ENCODE assay signal across 12 cellular contexts in the genomic region with DNA sequence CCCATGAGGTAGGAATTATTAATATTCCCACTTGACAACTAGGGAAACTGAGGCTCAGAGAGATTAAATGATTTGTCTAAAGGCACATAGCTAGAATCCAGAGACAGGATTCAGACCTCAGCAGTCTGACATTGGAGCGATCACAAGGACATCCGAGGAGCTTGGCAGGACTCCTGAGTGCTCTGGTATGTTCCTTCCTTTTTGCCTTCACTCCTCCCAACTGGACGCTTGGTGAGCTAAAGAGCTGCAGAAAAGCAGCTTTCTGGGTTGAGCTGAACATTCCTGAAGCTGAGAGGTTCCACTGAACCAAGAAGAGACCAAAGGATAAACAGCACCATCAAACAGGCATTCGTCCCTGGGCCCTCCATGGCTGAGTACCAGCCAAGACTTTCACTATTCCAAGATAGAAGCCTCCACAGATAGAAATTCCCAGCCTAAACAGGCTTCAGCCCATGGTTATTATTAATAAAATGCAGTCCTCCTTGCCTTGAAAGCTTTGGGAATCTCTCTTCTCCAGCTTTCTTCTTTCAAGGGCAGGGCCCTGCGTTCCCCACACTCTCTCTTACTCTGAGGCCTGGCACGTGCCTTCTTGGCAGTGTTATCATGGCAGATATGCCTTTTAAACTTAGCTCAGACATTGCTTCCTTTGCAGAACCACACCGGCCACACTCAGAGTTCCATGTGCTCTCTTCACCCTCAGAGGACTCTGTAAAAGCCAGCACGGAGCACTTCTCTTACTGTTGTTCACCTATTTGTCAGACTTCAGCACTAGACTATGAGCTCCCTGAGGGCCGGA.
DNase-seq lines count a peak whose midpoint lies in the region; ATAC-seq and TF ChIP-seq lines count a peak whose summit lies in the region.
"Had no signal": no experiment of that assay in that cellular context is flagged by ENCODE, and none has a peak within 500 bp of the region (broad histone marks: within the 10 kb centered on the region; RNA-seq: fewer than 3 reads in every experiment).

No MANE protein-coding gene starts in this region.

- 97% methylated on average over 9 of the region's 9 CpGs for WGBS in SK-N-SH (ENCODE audit: low lambda C conversion rate)
- 73 to 74% methylated on average over 9 of the region's 9 CpGs for WGBS in upper lobe of left lung, 2 donors

- no peak overlapping the region for H3K27ac Mint-ChIP-seq in activated naive CD4-positive, alpha-beta T cell treated with anti-CD3 and anti-CD28 coated beads, Interleukin-2, amount 10 ng/mL, durations not matched to agents 7 days and 5 days

- no peak overlapping the region for H2AFZ ChIP-seq in SK-N-SH (ENCODE audit: low read depth)

- H3K4me1 ChIP-seq in SK-N-SH (ENCODE audit: control insufficient read depth in 1 of 2, insufficient read depth in 2 of 2, low read depth in 1 of 2, low read length in 1 of 2) (peaks cover 0 to 13% of the 10 kb centered on the region in 2 experiments; a peak in 2 of 4 replicates), muscle layer of duodenum (ENCODE audit: control insufficient read depth in 1 of 2, insufficient read depth in 2 of 2, low read length in 2 of 2) (peaks cover 14 to 17% of the 10 kb centered on the region in 2 donors), upper lobe of left lung (peaks cover 0 to 5% (median 0%) of the 10 kb centered on the region in 4 donors)

- no peak for DNase-seq in SK-N-SH
- DNase-seq in fibroblast of pulmonary artery (ENCODE audit: low read depth): peak; percentile 78
- DNase-seq in upper lobe of left lung: no peak
- no peak for DNase-seq in activated naive CD4-positive, alpha-beta T cell treated with anti-CD3 and anti-CD28 coated beads, Interleukin-2, amount 10 ng/mL, durations not matched to agents 7 days and 5 days
- DNase-seq in activated CD4-positive, alpha-beta T cell treated with anti-CD3 and anti-CD28 coated beads for 1 hour: no peak
- no peak for DNase-seq in GM13976 (ENCODE audit: low spot score)
- DNase-seq: activated CD8-positive, alpha-beta memory T cell treated with anti-CD3 and anti-CD28 coated beads, Interleukin-2, amount 10 ng/mL, durations not matched to agents 7 days and 5 days; stimulated activated CD4-positive, alpha-beta T cell treated with anti-CD3 and anti-CD28 coated beads, Interleukin-2, amount 100 ng/mL, for 24 hours; T-helper 9 cell had no signal

- H3K4me3 ChIP-seq in SK-N-SH (ENCODE audit: low read depth in 2 of 2, low read length in 1 of 2) (no peak overlapping the region), fibroblast of pulmonary artery (replicated peaks; ENCODE audit: low read depth, low read length) (no peak overlapping the region), muscle layer of duodenum (ENCODE audit: low read depth in 1 of 2, low read length in 2 of 2) (no peak overlapping the region), upper lobe of left lung (no peak overlapping the region)

- no peak overlapping the region for H3K9ac ChIP-seq in SK-N-SH

- TF ChIP-seq CTCF in SK-N-SH (IDR thresholded peaks at IDR 0.05): no peak
- peak; percentile 37 for TF ChIP-seq CTCF in fibroblast of pulmonary artery (IDR thresholded peaks at IDR 0.05; ENCODE audit: low read length, missing control alignments)
- peak in 1 of 6 experiments; percentile 15 for TF ChIP-seq CTCF in upper lobe of left lung (IDR thresholded peaks at IDR 0.05)
- TF ChIP-seq CTCF in GM13976 (IDR thresholded peaks at IDR 0.05; ENCODE audit: borderline replicate concordance, control extremely low read depth, extremely low read depth, insufficient read depth, missing control alignments): no peak

- peaks cover 9% of the 10 kb centered on the region for H3K27me3 Mint-ChIP-seq in activated naive CD4-positive, alpha-beta T cell treated with anti-CD3 and anti-CD28 coated beads, Interleukin-2, amount 10 ng/mL, durations not matched to agents 7 days and 5 days
- H3K27me3 Mint-ChIP-seq: activated CD8-positive, alpha-beta memory T cell treated with anti-CD3 and anti-CD28 coated beads, Interleukin-2, amount 10 ng/mL, durations not matched to agents 7 days and 5 days had no signal

- POLR2A ChIA-PET in SK-N-SH (lab: Yijun Ruan, JAX): no interaction called here

- peaks cover 11% of the 10 kb centered on the region for H3F3A ChIP-seq in SK-N-SH (replicated peaks; ENCODE audit: insufficient read depth)

- TF ChIP-seq EP300 in SK-N-SH (IDR thresholded peaks at IDR 0.05; ENCODE audit: borderline replicate concordance in 1 of 2, low read depth in 1 of 2, low read length in 1 of 2): no peak
- no peak for TF ChIP-seq EP300 in upper lobe of left lung (IDR thresholded peaks at IDR 0.05)

- H3K36me3 ChIP-seq in SK-N-SH (replicated peaks in 1 of 2; ENCODE audit: control insufficient read depth in 1 of 2, insufficient read depth in 2 of 2, low read length in 1 of 2): no peaks in the 10 kb centered on the region
- no peaks in the 10 kb centered on the region for H3K36me3 ChIP-seq in muscle layer of duodenum (ENCODE audit: control insufficient read depth in 1 of 2, insufficient read depth in 2 of 2, low read length in 2 of 2)
- H3K36me3 ChIP-seq in upper lobe of left lung: no peaks in the 10 kb centered on the region

- H3K36me3 Mint-ChIP-seq in activated naive CD4-positive, alpha-beta T cell treated with anti-CD3 and anti-CD28 coated beads, Interleukin-2, amount 10 ng/mL, durations not matched to agents 7 days and 5 days: no peaks in the 10 kb centered on the region
- H3K36me3 Mint-ChIP-seq: activated CD8-positive, alpha-beta memory T cell treated with anti-CD3 and anti-CD28 coated beads, Interleukin-2, amount 10 ng/mL, durations not matched to agents 7 days and 5 days had no signal

- no peaks in the 10 kb centered on the region for H3K9me2 ChIP-seq in SK-N-SH

- TF ChIP-seq POLR2A in upper lobe of left lung (IDR thresholded peaks at IDR 0.05): no peak

- H3K9me3 ChIP-seq in SK-N-SH (no peaks in the 10 kb centered on the region), muscle layer of duodenum (ENCODE audit: control insufficient read depth in 1 of 2, low read length in 2 of 2) (no peaks in the 10 kb centered on the region), upper lobe of left lung (no peaks in the 10 kb centered on the region)

- H3K9me3 Mint-ChIP-seq in activated naive CD4-positive, alpha-beta T cell treated with anti-CD3 and anti-CD28 coated beads, Interleukin-2, amount 10 ng/mL, durations not matched to agents 7 days and 5 days: peaks cover 6% of the 10 kb centered on the region

- no peak for TF ChIP-seq RAD21 in SK-N-SH (IDR thresholded peaks at IDR 0.05; ENCODE audit: low read length)

- CTCF ChIA-PET in SK-N-SH (lab: Yijun Ruan, JAX): interaction anchor here (0.7 to 3.4 kb wide), 6 partner anchors 10 to 381 kb away, joined by 3 to 21 read pairs (median 4); no protein-coding TSS in a partner anchor
- CTCF ChIA-PET in activated naive CD4-positive, alpha-beta T cell treated with anti-CD3 and anti-CD28 coated beads, Interleukin-2, amount 10 ng/mL, durations not matched to agents 7 days and 5 days (lab: Charles Lee): interaction anchor here (0.8 to 1.7 kb wide), 6 partner anchors 11 to 158 kb away, joined by 3 to 6 read pairs (median 4); no protein-coding TSS in a partner anchor

- H3K27ac ChIP-seq in SK-N-SH (ENCODE audit: low read depth in 2 of 2, low read length in 1 of 2) (peak overlapping the region in 1 of 2 experiments; percentile 87; a peak in 1 of 4 replicates), muscle layer of duodenum (ENCODE audit: low read length) (peak overlapping the region; percentile 16), upper lobe of left lung (peak overlapping the region in 2 of 4 donors; percentile 28 to 57)
- H3K27ac ChIP-seq: 22Rv1 had no signal

- in situ Hi-C loops in GM13976 (cut with MboI; ENCODE audit: low sequenced_read_pairs, unreplicated experiment): no loop called here

- H3K4me3 Mint-ChIP-seq in activated naive CD4-positive, alpha-beta T cell treated with anti-CD3 and anti-CD28 coated beads, Interleukin-2, amount 10 ng/mL, durations not matched to agents 7 days and 5 days: no peak overlapping the region
- H3K4me3 Mint-ChIP-seq: activated CD8-positive, alpha-beta memory T cell treated with anti-CD3 and anti-CD28 coated beads, Interleukin-2, amount 10 ng/mL, durations not matched to agents 7 days and 5 days had no signal

- H3K79me2 ChIP-seq in SK-N-SH (ENCODE audit: insufficient read depth): no peaks in the 10 kb centered on the region

- H3K27me3 ChIP-seq in SK-N-SH (ENCODE audit: insufficient read depth): no peaks in the 10 kb centered on the region
- H3K27me3 ChIP-seq in muscle layer of duodenum (ENCODE audit: low read depth, low read length): no peaks in the 10 kb centered on the region
- no peaks in the 10 kb centered on the region for H3K27me3 ChIP-seq in upper lobe of left lung

- H3K4me2 ChIP-seq in SK-N-SH: no peak overlapping the region

- no peaks in the 10 kb centered on the region for H3K4me1 Mint-ChIP-seq in activated naive CD4-positive, alpha-beta T cell treated with anti-CD3 and anti-CD28 coated beads, Interleukin-2, amount 10 ng/mL, durations not matched to agents 7 days and 5 days

- no peaks in the 10 kb centered on the region for H4K20me1 ChIP-seq in SK-N-SH (ENCODE audit: insufficient read depth)

- peak; percentile 30; the same call in 2 of the 3 replicates for ATAC-seq in SK-N-SH treated with all-trans-retinoic acid at 6 μM for 48 hours
- peak; percentile 71 to 82 for ATAC-seq in upper lobe of left lung (ENCODE audit: low FRiP score in 2 of 2)

TF ChIP-seq in SK-N-SH treated with all-trans-retinoic acid at 6 μM for 48 hours, 23 proteins besides CTCF, POLR2A, EP300 and RAD21 (continues in another document):
- TF ChIP-seq ARNTL (CRISPR knock-in tag; IDR thresholded peaks at IDR 0.05; ENCODE audit: borderline replicate concordance, low read depth) (no peak), RARB (CRISPR knock-in tag; IDR thresholded peaks at IDR 0.05) (no peak), ZNF565 (CRISPR knock-in tag; conservative IDR thresholded peaks at IDR 0.05; ENCODE audit: low read depth) (no peak), ZFP3 (CRISPR knock-in tag; IDR thresholded peaks at IDR 0.05) (no peak)

TF ChIP-seq in SK-N-SH, 30 proteins besides CTCF, POLR2A, EP300 and RAD21 (continues in another document):
- TF ChIP-seq, protein P1, sequence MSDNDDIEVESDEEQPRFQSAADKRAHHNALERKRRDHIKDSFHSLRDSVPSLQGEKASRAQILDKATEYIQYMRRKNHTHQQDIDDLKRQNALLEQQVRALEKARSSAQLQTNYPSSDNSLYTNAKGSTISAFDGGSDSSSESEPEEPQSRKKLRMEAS (IDR thresholded peaks at IDR 0.05; ENCODE audit: low read depth): no peak
- TF ChIP-seq MEF2A (IDR thresholded peaks at IDR 0.05; ENCODE audit: borderline replicate concordance, low read depth) (no peak), ELF1 (IDR thresholded peaks at IDR 0.05) (no peak), GABPA (IDR thresholded peaks at IDR 0.05; ENCODE audit: low read depth) (no peak), SMC3 (IDR thresholded peaks at IDR 0.05; ENCODE audit: low read depth, low read length) (no peak), NRF1 (IDR thresholded peaks at IDR 0.05; ENCODE audit: low read depth, low read length) (no peak), EZH2phosphoT487 (IDR thresholded peaks at IDR 0.05; ENCODE audit: borderline replicate concordance, low read depth) (no peak), TAF1 (IDR thresholded peaks at IDR 0.05; ENCODE audit: borderline replicate concordance, low read depth, low read length) (no peak), MXI1 (IDR thresholded peaks at IDR 0.05; ENCODE audit: low read depth, low read length) (no peak), NFIC (IDR thresholded peaks at IDR 0.05; ENCODE audit: borderline replicate concordance) (no peak)
